Comparison of ENCODE assay signal across 1 cellular context in the genomic region with DNA sequence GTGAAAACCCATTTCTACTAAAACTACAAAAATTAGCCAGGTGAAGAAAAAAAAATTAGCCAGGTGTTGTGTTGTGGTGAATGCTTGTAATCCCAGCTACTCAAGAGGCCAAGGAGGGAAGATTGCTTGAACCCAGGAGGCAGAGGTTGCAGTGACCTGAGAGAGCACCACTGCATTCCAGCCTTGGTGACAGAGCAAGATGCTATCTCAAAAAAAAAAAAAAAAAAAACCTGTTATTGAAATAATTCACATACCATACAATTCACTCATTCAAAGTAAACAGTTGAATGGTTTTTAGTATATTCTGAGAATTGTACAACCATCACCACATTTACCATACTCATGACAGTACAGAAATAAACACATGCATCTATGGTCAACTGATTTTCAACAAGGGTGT.
TF ChIP-seq lines count a peak whose summit lies in the region.

No MANE protein-coding gene starts in this region.

TF ChIP-seq in A549, 52 proteins besides CTCF, POLR2A, EP300 and RAD21 (continued from another document):
- TF ChIP-seq, protein P1, sequence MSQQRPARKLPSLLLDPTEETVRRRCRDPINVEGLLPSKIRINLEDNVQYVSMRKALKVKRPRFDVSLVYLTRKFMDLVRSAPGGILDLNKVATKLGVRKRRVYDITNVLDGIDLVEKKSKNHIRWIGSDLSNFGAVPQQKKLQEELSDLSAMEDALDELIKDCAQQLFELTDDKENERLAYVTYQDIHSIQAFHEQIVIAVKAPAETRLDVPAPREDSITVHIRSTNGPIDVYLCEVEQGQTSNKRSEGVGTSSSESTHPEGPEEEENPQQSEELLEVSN (IDR thresholded peaks at IDR 0.05; ENCODE audit: borderline replicate concordance, low read depth): no peak
- TF ChIP-seq JUNB (IDR thresholded peaks at IDR 0.05): peak; percentile 42; the same call in 1 of the 2 replicates
- TF ChIP-seq, protein P2, sequence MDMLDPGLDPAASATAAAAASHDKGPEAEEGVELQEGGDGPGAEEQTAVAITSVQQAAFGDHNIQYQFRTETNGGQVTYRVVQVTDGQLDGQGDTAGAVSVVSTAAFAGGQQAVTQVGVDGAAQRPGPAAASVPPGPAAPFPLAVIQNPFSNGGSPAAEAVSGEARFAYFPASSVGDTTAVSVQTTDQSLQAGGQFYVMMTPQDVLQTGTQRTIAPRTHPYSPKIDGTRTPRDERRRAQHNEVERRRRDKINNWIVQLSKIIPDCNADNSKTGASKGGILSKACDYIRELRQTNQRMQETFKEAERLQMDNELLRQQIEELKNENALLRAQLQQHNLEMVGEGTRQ (IDR thresholded peaks at IDR 0.05): no peak
